Comparison of ENCODE assay signal across 8 cellular contexts in the genomic region with DNA sequence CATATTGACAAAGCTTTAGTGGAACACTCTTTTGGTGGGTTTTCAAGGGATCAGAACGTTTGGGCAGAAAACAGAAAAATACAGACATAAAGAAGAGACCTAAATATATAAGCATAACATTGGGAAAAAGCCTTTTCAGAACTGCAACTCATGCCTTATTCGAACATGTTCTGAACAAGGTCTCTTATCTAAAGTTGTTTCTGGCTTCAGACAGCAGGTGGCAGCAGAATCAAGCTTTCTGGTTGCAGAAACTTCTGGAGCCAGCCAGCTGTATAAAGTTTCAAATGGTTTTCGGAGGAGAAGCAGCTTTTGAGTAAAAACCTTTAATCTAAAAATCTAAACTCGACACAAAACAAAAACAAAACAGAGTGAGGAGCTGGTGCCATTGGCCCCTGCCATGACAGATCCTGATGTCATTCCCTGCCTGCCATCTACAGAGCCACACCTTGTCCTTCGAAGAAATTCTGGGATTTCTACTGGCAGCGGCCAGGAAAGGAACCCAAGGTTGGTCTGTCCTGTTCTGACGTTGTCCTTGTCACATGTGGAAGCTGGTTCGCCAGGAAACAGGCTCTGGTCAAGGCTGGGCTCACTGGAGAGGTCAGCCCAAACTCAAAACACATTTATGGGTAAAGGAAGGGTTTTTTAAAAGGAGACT. TPM values are rescaled to one million over a fixed set of nuclear protein-coding genes. Genes with fewer than 3 reads are reported as not detected.
DNase-seq lines count a peak whose midpoint lies in the region; ATAC-seq, FAIRE-seq and TF ChIP-seq lines count a peak whose summit lies in the region.
"Not testable (repeated sequence)": the region's sequence is repeated elsewhere in the genome, so short reads cannot be mapped to it uniquely, and the experiment has no call there.

No MANE protein-coding gene starts in this region.

- H4K91ac ChIP-seq in IMR-90 (ENCODE audit: insufficient read depth, low read depth, low read length), result not testable (repeated sequence)

- not testable (repeated sequence) for H3K18ac ChIP-seq in IMR-90 (ENCODE audit: low read depth, low read length)

- not testable (repeated sequence) for H2BK120ac ChIP-seq in IMR-90 (ENCODE audit: low read depth, low read length)

- H3K27me3 Mint-ChIP-seq in activated CD4-positive, alpha-beta T cell treated with anti-CD3 and anti-CD28 coated beads, Interleukin-2, amount 10 ng/mL, durations not matched to agents 24 days and 14 days, result not testable (repeated sequence)

- not testable (repeated sequence) for H2BK5ac ChIP-seq in IMR-90 (ENCODE audit: low read depth, low read length, poor library complexity, severe bottlenecking)

- POLR2A ChIA-PET in IMR-90 (lab: Charles Lee; ENCODE audit: unreplicated experiment), result not testable (repeated sequence)

- no CpG with 5 or more reads among the region's 8 CpGs for WGBS in IMR-90 (ENCODE audit: extremely low coverage in 2 of 2, insufficient read length in 1 of 2), 2 experiments

- not testable (repeated sequence) for H3K36me3 ChIP-seq in IMR-90 (ENCODE audit: control insufficient read depth, insufficient read depth, low read length); OCI-LY3 (replicated peaks; ENCODE audit: low read depth, low read length)

- H3K9me1 ChIP-seq in IMR-90 (ENCODE audit: insufficient read depth, low read length), result not testable (repeated sequence)

- not testable (repeated sequence) for H3K27me3 ChIP-seq in IMR-90 (ENCODE audit: control insufficient read depth, insufficient read depth, low read length); OCI-LY3 (ENCODE audit: low read depth, low read length)

- H3K4me1 ChIP-seq in IMR-90 (ENCODE audit: control insufficient read depth, insufficient read depth, low read length); OCI-LY3 (ENCODE audit: low read length): not testable (repeated sequence)

- not testable (repeated sequence) for H4K5ac ChIP-seq in IMR-90 (ENCODE audit: low read depth, low read length)

- not testable (repeated sequence) for H3K56ac ChIP-seq in IMR-90 (ENCODE audit: extremely low read depth, insufficient read depth, low read length)

- FAIRE-seq in D721Med (lab: Jason Lieb, UNC), result not testable (repeated sequence)

- H3K23ac ChIP-seq in IMR-90 (ENCODE audit: low read depth, low read length), result not testable (repeated sequence)

- TF ChIP-seq RAD21 in IMR-90 (IDR thresholded peaks at IDR 0.05; ENCODE audit: low read length), result peak; percentile 32; the same call in 1 of the 2 replicates

- peak; percentile 49 for TF ChIP-seq CTCF in D721Med (IDR thresholded peaks at IDR 0.05; ENCODE audit: insufficient read depth, missing control alignments)
- TF ChIP-seq CTCF in IMR-90 (conservative IDR thresholded peaks at IDR 0.05; ENCODE audit: low read depth, low read length), result 0 out of 2 replicates have a peak, but pooled peaks have one; percentile 26
- peak; percentile 23; the same call in 1 of the 2 replicates for TF ChIP-seq CTCF in OCI-LY3 (IDR thresholded peaks at IDR 0.05; ENCODE audit: low read depth, low read length)
- peak; percentile 30 for TF ChIP-seq CTCF in astrocyte of the spinal cord (IDR thresholded peaks at IDR 0.05; ENCODE audit: low read depth, low read length)

- not testable (repeated sequence) for H3K79me1 ChIP-seq in IMR-90 (ENCODE audit: low read depth in 1 of 2, low read length in 2 of 2)

- H3K36me3 Mint-ChIP-seq in activated CD4-positive, alpha-beta T cell treated with anti-CD3 and anti-CD28 coated beads, Interleukin-2, amount 10 ng/mL, durations not matched to agents 24 days and 14 days (ENCODE audit: low read depth), result not testable (repeated sequence)

- not testable (repeated sequence) for H3K4me3 Mint-ChIP-seq in activated CD4-positive, alpha-beta T cell treated with anti-CD3 and anti-CD28 coated beads, Interleukin-2, amount 10 ng/mL, durations not matched to agents 24 days and 14 days

- H3K9me3 Mint-ChIP-seq in activated CD4-positive, alpha-beta T cell treated with anti-CD3 and anti-CD28 coated beads, Interleukin-2, amount 10 ng/mL, durations not matched to agents 24 days and 14 days, result not testable (repeated sequence)

- CTCF ChIA-PET in IMR-90 (lab: Yijun Ruan, JAX), result not testable (repeated sequence)

- not testable (repeated sequence) for H3K14ac ChIP-seq in IMR-90 (replicated peaks; ENCODE audit: low read depth, low read length)

- H2BK15ac ChIP-seq in IMR-90 (ENCODE audit: low read depth, low read length), result not testable (repeated sequence)

- not testable (repeated sequence) for H3K4me1 Mint-ChIP-seq in activated CD4-positive, alpha-beta T cell treated with anti-CD3 and anti-CD28 coated beads, Interleukin-2, amount 10 ng/mL, durations not matched to agents 24 days and 14 days

- intact Hi-C loops in IMR-90 (cut with micrococcal nuclease); activated CD4-positive, alpha-beta T cell treated with anti-CD3 and anti-CD28 coated beads, Interleukin-2, amount 10 ng/mL, durations not matched to agents 24 days and 14 days (cut with micrococcal nuclease); Right ventricle myocardium inferior (cut with DNase I): not testable (repeated sequence)

- BruUV-seq in IMR-90 (replicated peaks; lab: Mats Ljungman, UMichigan), result not testable (repeated sequence)

- not testable (repeated sequence) for H2BK20ac ChIP-seq in IMR-90 (ENCODE audit: low read depth, low read length)

- dilution Hi-C loops in IMR-90 (cut with HindIII; ENCODE audit: low sequenced_read_pairs, unreplicated experiment), result not testable (repeated sequence)

- not testable (repeated sequence) for DNase-seq in D721Med (ENCODE audit: insufficient read length, low spot score)
- DNase-seq in IMR-90, result peak; percentile 45
- DNase-seq in activated CD4-positive, alpha-beta T cell treated with anti-CD3 and anti-CD28 coated beads, Interleukin-2, amount 10 ng/mL, durations not matched to agents 24 days and 14 days, result peak; percentile 85
- DNase-seq in astrocyte of the spinal cord (ENCODE audit: low read depth, low spot score), result peak; percentile 14
- peak; percentile 2 for DNase-seq in Right ventricle myocardium inferior (ENCODE audit: missing footprints)
- peak in 30 of 56 donors; percentile 0 to 43 (median 9) for DNase-seq in nucleus accumbens (lab: John Stamatoyannopoulos, UW)
- DNase-seq in stimulated activated naive CD4-positive, alpha-beta T cell (lab: John Stamatoyannopoulos, UW), result peak in 5 of 6 experiments; percentile 13 to 45 (median 16)

- H4K20me1 ChIP-seq in IMR-90 (ENCODE audit: insufficient read depth, low read length); OCI-LY3 (ENCODE audit: insufficient read depth, low read length): not testable (repeated sequence)

- H3K27ac ChIP-seq in IMR-90 (ENCODE audit: insufficient read depth, low read length); OCI-LY3 (ENCODE audit: low read length): not testable (repeated sequence)

- not testable (repeated sequence) for H3K4me2 ChIP-seq in IMR-90 (ENCODE audit: low read depth, low read length); OCI-LY3 (ENCODE audit: low read length)

- peak; percentile 94 for ATAC-seq in IMR-90 (ENCODE audit: low read depth)
- ATAC-seq in Right ventricle myocardium inferior, result peak; percentile 71

- not testable (repeated sequence) for H3K4me3 ChIP-seq in IMR-90 (ENCODE audit: insufficient read depth, low read depth, low read length); OCI-LY3 (ENCODE audit: low read length); astrocyte of the spinal cord (ENCODE audit: low read depth, low read length)

- H3K9me3 ChIP-seq in IMR-90 (ENCODE audit: control insufficient read depth, insufficient read depth, low read length); OCI-LY3 (ENCODE audit: insufficient read depth, low read length): not testable (repeated sequence)

- not testable (repeated sequence) for H2AK9ac ChIP-seq in IMR-90 (replicated peaks; ENCODE audit: low read depth, low read length, poor library complexity)

- H2AK5ac ChIP-seq in IMR-90 (ENCODE audit: low read depth, low read length), result not testable (repeated sequence)

- not testable (repeated sequence) for H2AFZ ChIP-seq in IMR-90 (replicated peaks; ENCODE audit: low read length, poor library complexity); OCI-LY3 (ENCODE audit: low read depth, low read length)

- not testable (repeated sequence) for H4K8ac ChIP-seq in IMR-90 (ENCODE audit: low read depth in 2 of 2, low read length in 2 of 2)

- not testable (repeated sequence) for H3K4ac ChIP-seq in IMR-90 (ENCODE audit: low read depth, low read length)

- in situ Hi-C loops in IMR-90 (cut with MboI; ENCODE audit: low sequenced_read_pairs); astrocyte of the spinal cord (cut with HindIII; ENCODE audit: low sequenced_read_pairs): not testable (repeated sequence)

- not testable (repeated sequence) for H3K27ac Mint-ChIP-seq in activated CD4-positive, alpha-beta T cell treated with anti-CD3 and anti-CD28 coated beads, Interleukin-2, amount 10 ng/mL, durations not matched to agents 24 days and 14 days

- not testable (repeated sequence) for TF ChIP-seq POLR2A in IMR-90 (IDR thresholded peaks at IDR 0.05; ENCODE audit: low read depth, low read length)

- not testable (repeated sequence) for H3K79me2 ChIP-seq in OCI-LY3 (ENCODE audit: low read length)

- not testable (repeated sequence) for H3K9ac ChIP-seq in IMR-90 (ENCODE audit: low read depth, low read length); OCI-LY3 (ENCODE audit: low read length)

TF ChIP-seq in IMR-90, 13 proteins besides CTCF, POLR2A, EP300 and RAD21:
- TF ChIP-seq SMC3 (IDR thresholded peaks at IDR 0.05; ENCODE audit: low read depth, low read length), result peak; percentile 33; the same call in 1 of the 2 replicates
TF ChIP-seq in IMR-90: peak in this region for 1; not testable (repeated sequence) for 12.

RNA-seq across cellular contexts. Expression of a gene that starts 35.2 kb away (rescaled TPM):
- total RNA-seq in IMR-90 (2012; rRNA removed), result 0.72 and 0.83 TPM in 2 replicates
- 1.4 and 1.8 TPM in 2 replicates for polyA plus RNA-seq in IMR-90 (2012; rRNA removed)
- polyA plus RNA-seq in IMR-90 (2012; cell fraction: cytosol; rRNA removed), result 0.15 and 0.79 TPM in 2 replicates
- polyA plus RNA-seq in IMR-90 (2012; cell fraction: nucleus; rRNA removed; ENCODE audit: low replicate concordance), result 0.16 and 1.0 TPM in 2 replicates
- 16.9 and 17.3 TPM in 2 replicates for total RNA-seq in activated CD4-positive, alpha-beta T cell treated with anti-CD3 and anti-CD28 coated beads, Interleukin-2, amount 10 ng/mL, durations not matched to agents 24 days and 14 days
- 0.14 TPM for total RNA-seq in Right ventricle myocardium inferior
